Comparison of ENCODE assay signal across 12 cellular contexts in genomic region chr11:45933131-45933821, GRCh38. TPM values are rescaled to one million over a fixed set of nuclear protein-coding genes. Genes with fewer than 3 reads are reported as not detected.
DNase-seq lines count a peak whose midpoint lies in the region; ATAC-seq and TF ChIP-seq lines count a peak whose summit lies in the region.
"Had no signal": no experiment of that assay in that cellular context is flagged by ENCODE, and none has a peak within 500 bp of the region (broad histone marks: within the 10 kb centered on the region; RNA-seq: fewer than 3 reads in every experiment).

No MANE protein-coding gene starts in this region.

- DNase-seq in left ventricle myocardium inferior (peak; percentile 10), Right ventricle myocardium inferior (ENCODE audit: missing footprints) (no peak), Panc1 (ENCODE audit: low read depth, low spot score) (no peak), germinal center (ENCODE audit: low spot score) (peak; percentile 77), upper lobe of right lung (peak; percentile 32), DMS53 (lab: John Stamatoyannopoulos, UW) (no peak), Kasumi-1 (lab: John Stamatoyannopoulos, UW) (no peak)
- DNase-seq in activated CD4-positive, alpha-beta T cell treated with anti-CD3 and anti-CD28 coated beads for 36 hours, result no peak
- DNase-seq: NCI-H2107; retina; stimulated activated naive CD8-positive, alpha-beta T cell treated with anti-CD3 and anti-CD28 coated beads, Interleukin-15, Interleukin-2, amounts not matched to agents 100 U/mL and 50 U/mL, for 24 hours had no signal

- H3K36me3 Mint-ChIP-seq in activated CD4-positive, alpha-beta T cell treated with anti-CD3 and anti-CD28 coated beads for 36 hours (ENCODE audit: low read depth), result peaks cover 13% of the 10 kb centered on the region

- H3K27me3 Mint-ChIP-seq in activated CD4-positive, alpha-beta T cell treated with anti-CD3 and anti-CD28 coated beads for 36 hours, result no peaks in the 10 kb centered on the region

- no peak overlapping the region for H3K27ac Mint-ChIP-seq in activated CD4-positive, alpha-beta T cell treated with anti-CD3 and anti-CD28 coated beads for 36 hours

- no peaks in the 10 kb centered on the region for H3K9me3 ChIP-seq in left ventricle myocardium inferior (replicated peaks)
- no peaks in the 10 kb centered on the region for H3K9me3 ChIP-seq in Panc1 (ENCODE audit: control insufficient read depth, insufficient read depth, low read depth, low read length)
- no peaks in the 10 kb centered on the region for H3K9me3 ChIP-seq in upper lobe of right lung
- H3K9me3 ChIP-seq: ascending aorta had no signal

- no peaks in the 10 kb centered on the region for H3K27me3 ChIP-seq in left ventricle myocardium inferior (ENCODE audit: low read depth)
- no peaks in the 10 kb centered on the region for H3K27me3 ChIP-seq in Panc1 (ENCODE audit: control insufficient read depth, insufficient read depth, low read length)
- H3K27me3 ChIP-seq in upper lobe of right lung, result no peaks in the 10 kb centered on the region
- H3K27me3 ChIP-seq: ascending aorta had no signal

- H3K4me1 Mint-ChIP-seq in activated CD4-positive, alpha-beta T cell treated with anti-CD3 and anti-CD28 coated beads for 36 hours, result peaks cover 18% of the 10 kb centered on the region

- TSS peak; percentile 65 for BruUV-seq in Panc1 (replicated peaks; lab: Mats Ljungman, UMichigan)

- H3K4me1 ChIP-seq in left ventricle myocardium inferior (peaks cover 22% of the 10 kb centered on the region), Panc1 (ENCODE audit: control insufficient read depth, insufficient read depth, low read length) (no peaks in the 10 kb centered on the region), upper lobe of right lung (peaks cover 10% of the 10 kb centered on the region)
- H3K4me1 ChIP-seq: ascending aorta had no signal

- intact Hi-C loops in left ventricle myocardium inferior (cut with micrococcal nuclease) (no loop called here), Right ventricle myocardium inferior (cut with DNase I) (no loop called here), Panc1 (cut with micrococcal nuclease; ENCODE audit: unreplicated experiment) (no loop called here), upper lobe of right lung (cut with DNase I) (no loop called here)
- intact Hi-C loops in activated CD4-positive, alpha-beta T cell treated with anti-CD3 and anti-CD28 coated beads for 36 hours (cut with DNase I, micrococcal nuclease), result no loop called here

- ATAC-seq in Right ventricle myocardium inferior (no peak), Panc1 (no peak), upper lobe of right lung (peak; percentile 48)
- ATAC-seq in activated CD4-positive, alpha-beta T cell treated with anti-CD3 and anti-CD28 coated beads for 36 hours, result no peak
- ATAC-seq: stimulated activated naive CD8-positive, alpha-beta T cell treated with anti-CD3 and anti-CD28 coated beads, Interleukin-15, Interleukin-2, amounts not matched to agents 100 U/mL and 50 U/mL, for 24 hours had no signal

- no peak for TF ChIP-seq CTCF in left ventricle myocardium inferior (IDR thresholded peaks at IDR 0.05; ENCODE audit: borderline replicate concordance)
- no peak for TF ChIP-seq CTCF in Panc1 (IDR thresholded peaks at IDR 0.05)
- no peak for TF ChIP-seq CTCF in upper lobe of right lung (IDR thresholded peaks at IDR 0.05)

- no peak overlapping the region for H3K4me3 Mint-ChIP-seq in activated CD4-positive, alpha-beta T cell treated with anti-CD3 and anti-CD28 coated beads for 36 hours

- CTCF ChIA-PET in Panc1 (lab: Charles Lee), result no interaction called here
- CTCF ChIA-PET in activated CD4-positive, alpha-beta T cell treated with anti-CD3 and anti-CD28 coated beads for 36 hours (lab: Charles Lee), result no interaction called here

- H3K36me3 ChIP-seq in left ventricle myocardium inferior (peaks cover 71% of the 10 kb centered on the region), Panc1 (ENCODE audit: control insufficient read depth, insufficient read depth, low read length) (peaks cover 12% of the 10 kb centered on the region), upper lobe of right lung (peaks cover 64% of the 10 kb centered on the region)

- no peak overlapping the region for H3K27ac ChIP-seq in left ventricle myocardium inferior (replicated peaks)
- H3K27ac ChIP-seq in Panc1 (ENCODE audit: low read length), result no peak overlapping the region
- no peak overlapping the region for H3K27ac ChIP-seq in upper lobe of right lung
- H3K27ac ChIP-seq: ascending aorta had no signal

- H3K9me3 Mint-ChIP-seq in activated CD4-positive, alpha-beta T cell treated with anti-CD3 and anti-CD28 coated beads for 36 hours (ENCODE audit: low read depth), result no peaks in the 10 kb centered on the region

- in situ Hi-C loops in Panc1 (cut with HindIII; ENCODE audit: low pct_unique_long_range_greater_than_20kb, low sequenced_read_pairs), result no loop called here

- POLR2A ChIA-PET in Panc1 (lab: Charles Lee), result no interaction called here
- POLR2A ChIA-PET in activated CD4-positive, alpha-beta T cell treated with anti-CD3 and anti-CD28 coated beads for 36 hours (lab: Charles Lee), result no interaction called here

- no peak overlapping the region for H3K4me3 ChIP-seq in left ventricle myocardium inferior
- H3K4me3 ChIP-seq in Panc1 (ENCODE audit: low read depth in 2 of 2, low read length in 2 of 2), result no peak overlapping the region
- H3K4me3 ChIP-seq in upper lobe of right lung, result no peak overlapping the region
- H3K4me3 ChIP-seq: ascending aorta had no signal

RNA-seq across cellular contexts. Expression of gene LARGE2, which starts 10.8 kb away (rescaled TPM):
- not detected for total RNA-seq in left ventricle myocardium inferior
- not detected for total RNA-seq in Right ventricle myocardium inferior
- total RNA-seq in Panc1 (2021; ENCODE audit: unreplicated experiment), result 1.4 TPM
- 3.7 TPM for polyA plus RNA-seq in Panc1 (2012; ENCODE audit: insufficient read length)
- 6.0 TPM for total RNA-seq in upper lobe of right lung
- total RNA-seq in activated CD4-positive, alpha-beta T cell treated with anti-CD3 and anti-CD28 coated beads for 36 hours, result 1 to 10 TPM in 1 of 2 experiments, under 1 TPM in 1; 0.75 to 1.1 TPM
- total RNA-seq: ascending aorta had no signal

RNA-seq across cellular contexts. Expression of gene PEX16, which starts 15.6 kb away (rescaled TPM):
- total RNA-seq in left ventricle myocardium inferior (10.9 TPM), Right ventricle myocardium inferior (10.4 TPM), Panc1 (2021; ENCODE audit: unreplicated experiment) (37.5 TPM), upper lobe of right lung (27.6 TPM)
- 56.2 TPM for polyA plus RNA-seq in Panc1 (2012; ENCODE audit: insufficient read length)
- total RNA-seq in activated CD4-positive, alpha-beta T cell treated with anti-CD3 and anti-CD28 coated beads for 36 hours, result 10 to 100 TPM; 28.1 to 33.4 TPM

RNA-seq across cellular contexts. Expression of gene FREY1, which starts 26.2 kb away (rescaled TPM):
- total RNA-seq in left ventricle myocardium inferior (not detected), Right ventricle myocardium inferior (not detected), Panc1 (2021; ENCODE audit: unreplicated experiment) (1.4 TPM), upper lobe of right lung (0.75 TPM)
- not detected for polyA plus RNA-seq in Panc1 (2012; ENCODE audit: insufficient read length)
- 1 to 10 TPM; 1.0 to 1.5 TPM for total RNA-seq in activated CD4-positive, alpha-beta T cell treated with anti-CD3 and anti-CD28 coated beads for 36 hours
- total RNA-seq: ascending aorta had no signal

RNA-seq across cellular contexts. Expression of gene MAPK8IP1, which starts 47.8 kb away (rescaled TPM):
- 4.6 TPM for total RNA-seq in left ventricle myocardium inferior
- 5.9 TPM for total RNA-seq in Right ventricle myocardium inferior
- 12.7 TPM for total RNA-seq in Panc1 (2021; ENCODE audit: unreplicated experiment)
- 17.7 TPM for polyA plus RNA-seq in Panc1 (2012; ENCODE audit: insufficient read length)
- total RNA-seq in upper lobe of right lung, result 6.4 TPM
- under 1 TPM; 0.37 to 0.39 TPM for total RNA-seq in activated CD4-positive, alpha-beta T cell treated with anti-CD3 and anti-CD28 coated beads for 36 hours

Comparison
In these comparisons a context has a peak if more than half of its experiments do, and no peak if none do; other contexts are left out.
1. DNase-seq: peak in left ventricle myocardium inferior (single experiment), germinal center (single experiment) and upper lobe of right lung (single experiment); none in Right ventricle myocardium inferior (single experiment), Panc1 (single experiment), activated CD4-positive, alpha-beta T cell treated with anti-CD3 and anti-CD28 coated beads for 36 hours (single experiment), DMS53 (single experiment) and Kasumi-1 (0 of 2).